Comparison of ENCODE assay signal across 8 cellular contexts in genomic region chr6:13813621-13814175, GRCh38. TPM values are rescaled to one million over a fixed set of nuclear protein-coding genes. Genes with fewer than 3 reads are reported as not detected.
DNase-seq lines count a peak whose midpoint lies in the region; ATAC-seq and TF ChIP-seq lines count a peak whose summit lies in the region.

No MANE protein-coding gene starts in this region.

- no peak for TF ChIP-seq POLR2A in lower leg skin (IDR thresholded peaks at IDR 0.05)

- H3K36me3 ChIP-seq in ectodermal cell (ENCODE audit: control insufficient read depth, insufficient read depth, low read length) (no peaks in the 10 kb centered on the region), subcutaneous abdominal adipose tissue (ENCODE audit: control insufficient read depth in 5 of 5, insufficient read depth in 5 of 5, low read length in 5 of 5) (no peaks in the 10 kb centered on the region)

- no peaks in the 10 kb centered on the region for H3K27me3 ChIP-seq in ectodermal cell (ENCODE audit: control insufficient read depth, insufficient read depth, low read length, poor library complexity, severe bottlenecking)
- no peaks in the 10 kb centered on the region for H3K27me3 ChIP-seq in subcutaneous abdominal adipose tissue (ENCODE audit: control insufficient read depth in 5 of 5, insufficient read depth in 4 of 5, low read length in 5 of 5)

- WGBS in ectodermal cell, 2 experiments, result 0% methylated on average over 56 of the region's 56 CpGs
- WGBS in lower leg skin, 2 donors, result 1% methylated on average over 12 to 35 of the region's 56 CpGs

- H3K27ac ChIP-seq in ectodermal cell (ENCODE audit: insufficient read depth, low read depth, low read length, poor library complexity, severe bottlenecking) (peak overlapping the region; percentile 95), subcutaneous abdominal adipose tissue (ENCODE audit: low read depth, low read length) (peak overlapping the region; percentile 75)

- ATAC-seq in HG02798 (IDR thresholded peaks at IDR 0.05; ENCODE audit: poor library complexity, unreplicated experiment), result peak; percentile 44

- H3K4me3 ChIP-seq in GM12865 (ENCODE audit: low read depth, low read length) (peak overlapping the region; percentile 96), ectodermal cell (ENCODE audit: insufficient read depth, low read depth, low read length) (peak overlapping the region; percentile 84), lower leg skin (ENCODE audit: low read depth, poor library complexity, severe bottlenecking) (peak overlapping the region; percentile 79), subcutaneous abdominal adipose tissue (ENCODE audit: low read depth in 1 of 5, low read length in 5 of 5) (peak overlapping the region; percentile 74 to 86 (median 82))

- peak overlapping the region in 4 of 5 donors; percentile 61 to 80 (median 75) for H3K9ac ChIP-seq in subcutaneous abdominal adipose tissue (ENCODE audit: low read length in 5 of 5)

- intact Hi-C loops in lower leg skin (cut with DNase I; ENCODE audit: low total_unique reads), result no loop called here

- TF ChIP-seq CTCF in GM12865 (IDR thresholded peaks at IDR 0.05; ENCODE audit: insufficient read depth, low read depth, low read length, missing control alignments), result no peak
- no peak for TF ChIP-seq CTCF in lower leg skin (IDR thresholded peaks at IDR 0.05)

- DNase-seq in AG08396 (ENCODE audit: low spot score), result peak; percentile 85
- DNase-seq in GM12865 (ENCODE audit: low read depth), result no peak
- DNase-seq in NCI-H1105 treated with DMSO at 0.1 percent for 48 hours (lab: John Stamatoyannopoulos, UW), result peak; percentile 76
- peak; percentile 32 for DNase-seq in T-helper 9 cell
- peak; percentile 43 to 94 for DNase-seq in lower leg skin (ENCODE audit: low spot score in 2 of 2)

- H3K4me1 ChIP-seq in ectodermal cell (ENCODE audit: control insufficient read depth, insufficient read depth, low read length) (peaks cover 8% of the 10 kb centered on the region), subcutaneous abdominal adipose tissue (ENCODE audit: control insufficient read depth in 5 of 5, insufficient read depth in 5 of 5, low read length in 5 of 5) (peaks cover 5 to 45% (median 38%) of the 10 kb centered on the region in 5 donors)

- H3K9me3 ChIP-seq in ectodermal cell (ENCODE audit: control insufficient read depth, low read length), result no peaks in the 10 kb centered on the region
- H3K9me3 ChIP-seq in subcutaneous abdominal adipose tissue (ENCODE audit: control insufficient read depth in 5 of 5, low read length in 5 of 5), result no peaks in the 10 kb centered on the region

RNA-seq across cellular contexts. Expression of gene MCUR1, which starts 0.7 kb away (rescaled TPM):
- 31.2 TPM for polyA plus RNA-seq in ectodermal cell (2013, experiment 1 of 4)
- 32.4 TPM for polyA plus RNA-seq in ectodermal cell (2013, experiment 2 of 4)
- 28.0 TPM for polyA plus RNA-seq in ectodermal cell (2013, experiment 3 of 4)
- polyA plus RNA-seq in ectodermal cell (2013, experiment 4 of 4), result 30.8 TPM
- total RNA-seq in lower leg skin, result 10 to 100 TPM; 19.2 to 50.1 (median 33.5) TPM
